In genomic region chr2:12261993-12262680, GRCh38 we compare ENCODE assay signal across 11 cellular contexts.
DNase-seq lines count a peak whose midpoint lies in the region; ATAC-seq, FAIRE-seq and TF ChIP-seq lines count a peak whose summit lies in the region.
"Had no signal": no experiment of that assay in that cellular context is flagged by ENCODE, and none has a peak within 500 bp of the region (broad histone marks: within the 10 kb centered on the region; RNA-seq: fewer than 3 reads in every experiment).

No MANE protein-coding gene starts in this region.

- peaks cover 15% of the 10 kb centered on the region for H3K4me1 ChIP-seq in cardiac muscle cell (ENCODE audit: low read depth)
- H3K4me1 ChIP-seq in heart right ventricle, result peaks cover 0 to 32% (median 18%) of the 10 kb centered on the region in 9 donors
- no peaks in the 10 kb centered on the region; a peak in 1 of 5 replicates for H3K4me1 ChIP-seq in K562 (replicated peaks in 1 of 2; ENCODE audit: control insufficient read depth in 2 of 2, insufficient read depth in 2 of 2, low read length in 2 of 2)
- H3K4me1 ChIP-seq in thymus (ENCODE audit: control insufficient read depth, insufficient read depth, low read length), result peaks cover 17% of the 10 kb centered on the region

- no peak for TF ChIP-seq CTCF in cardiac muscle cell (IDR thresholded peaks at IDR 0.05; ENCODE audit: low read depth, low read length)
- TF ChIP-seq CTCF in heart right ventricle (IDR thresholded peaks at IDR 0.05), result no peak
- no peak for TF ChIP-seq CTCF in K562 (IDR thresholded peaks at IDR 0.05 in 2 of 3, conservative IDR thresholded peaks at IDR 0.05 in 1 of 3; ENCODE audit: insufficient read depth in 2 of 3, low read depth in 1 of 3, low read length in 3 of 3)
- no peak for TF ChIP-seq CTCF in chondrocyte (IDR thresholded peaks at IDR 0.05)

- H3K27ac ChIP-seq in cardiac muscle cell (peak overlapping the region; percentile 27), heart right ventricle (peak overlapping the region in 1 of 10 donors; percentile 17), K562 (ENCODE audit: extremely low read depth, low read depth, low read length) (no peak overlapping the region), thymus (ENCODE audit: low read depth) (peak overlapping the region; percentile 73)

- no TSS peak for BruUV-seq in K562 (replicated peaks; lab: Mats Ljungman, UMichigan)

- H3K4me3 ChIP-seq in cardiac muscle cell (no peak overlapping the region), heart right ventricle (no peak overlapping the region), K562 (no peak overlapping the region), thymus (ENCODE audit: low read length) (no peak overlapping the region)

- no peak for TF ChIP-seq RAD21 in K562 (CRISPR knock-in tag; conservative IDR thresholded peaks at IDR 0.05 in 1 of 2, IDR thresholded peaks at IDR 0.05 in 1 of 2)

- ATAC-seq in heart right ventricle (no peak), K562 (no peak)

- FAIRE-seq in K562 (lab: Jason Lieb, UNC), result no peak

- peaks cover 3% of the 10 kb centered on the region for H3K9me3 Mint-ChIP-seq in chondrocyte (ENCODE audit: low read depth)
- H3K9me3 Mint-ChIP-seq: stimulated activated naive CD8-positive, alpha-beta T cell treated with anti-CD3 and anti-CD28 coated beads, Interleukin-15, Interleukin-2, amounts not matched to agents 100 ng/mL and 50 ng/mL, for 24 hours had no signal

- POLR2A ChIA-PET in K562 (lab: Yijun Ruan, JAX), result interaction anchor here (1.1 kb wide), 1 partner anchor 8 kb away, joined by 4 read pairs; no protein-coding TSS in a partner anchor

- no peaks in the 10 kb centered on the region for H3K79me2 ChIP-seq in K562 (ENCODE audit: control insufficient read depth, insufficient read depth, low read length)

- H3K27me3 Mint-ChIP-seq in chondrocyte (ENCODE audit: low read depth), result no peaks in the 10 kb centered on the region
- H3K27me3 Mint-ChIP-seq: stimulated activated naive CD8-positive, alpha-beta T cell treated with anti-CD3 and anti-CD28 coated beads, Interleukin-15, Interleukin-2, amounts not matched to agents 100 ng/mL and 50 ng/mL, for 24 hours had no signal

- DNase-seq in cardiac muscle cell (ENCODE audit: low read depth in 1 of 2, low spot score in 1 of 2), result no peak
- no peak for DNase-seq in heart right ventricle
- peak; percentile 76 for DNase-seq in NCI-H187 treated with DMSO at 0.1 percent for 48 hours (lab: John Stamatoyannopoulos, UW)
- no peak for DNase-seq in K562 (ENCODE audit: extremely low read depth in 1 of 4, low spot score in 3 of 4)
- no peak for DNase-seq in KG1 (lab: John Stamatoyannopoulos, UW)
- no peak for DNase-seq in activated effector memory CD4-positive, alpha-beta T cell treated with anti-CD3 and anti-CD28 coated beads, Interleukin-2, amount 50 U/mL, for 16 hours
- no peak for DNase-seq in chondrocyte (ENCODE audit: low spot score)
- DNase-seq: activated CD4-positive, alpha-beta T cell treated with anti-CD3 and anti-CD28 coated beads for 48 hours; stimulated activated CD4-positive, alpha-beta T cell treated with anti-CD3 and anti-CD28 coated beads, Interleukin-12 subunit alpha, Interleukin-12 subunit beta, amount 100 ng/mL, for 4 hours had no signal

- TF ChIP-seq EP300 in K562 (IDR thresholded peaks at IDR 0.05; ENCODE audit: low read length), result no peak

- no peak for TF ChIP-seq POLR2A in K562 (conservative IDR thresholded peaks at IDR 0.05)

- no peaks in the 10 kb centered on the region for H3K9me3 ChIP-seq in cardiac muscle cell (ENCODE audit: low read depth)
- H3K9me3 ChIP-seq in heart right ventricle, result no peaks in the 10 kb centered on the region
- H3K9me3 ChIP-seq in K562 (replicated peaks; ENCODE audit: control insufficient read depth, insufficient read depth, low read depth, low read length), result no peaks in the 10 kb centered on the region
- no peaks in the 10 kb centered on the region for H3K9me3 ChIP-seq in thymus (ENCODE audit: control insufficient read depth)

- H3K9me1 ChIP-seq in K562 (ENCODE audit: control insufficient read depth, insufficient read depth, low read length), result no peaks in the 10 kb centered on the region

- H3K4me3 Mint-ChIP-seq in chondrocyte (ENCODE audit: unreplicated experiment), result no peak overlapping the region
- H3K4me3 Mint-ChIP-seq: stimulated activated naive CD8-positive, alpha-beta T cell treated with anti-CD3 and anti-CD28 coated beads, Interleukin-15, Interleukin-2, amounts not matched to agents 100 ng/mL and 50 ng/mL, for 24 hours had no signal

- H3K9ac ChIP-seq in K562 (ENCODE audit: insufficient read depth in 1 of 2, low read depth in 2 of 2, low read length in 2 of 2), result no peak overlapping the region

- H3K36me3 ChIP-seq in cardiac muscle cell (no peaks in the 10 kb centered on the region), heart right ventricle (no peaks in the 10 kb centered on the region), K562 (ENCODE audit: control insufficient read depth, insufficient read depth, low read length) (no peaks in the 10 kb centered on the region), thymus (ENCODE audit: control insufficient read depth, insufficient read depth) (no peaks in the 10 kb centered on the region)

- CTCF ChIA-PET in K562 (lab: Yijun Ruan, JAX; ENCODE audit: low intra/inter-chr PET ratio), result no interaction called here

- H2AFZ ChIP-seq in K562 (ENCODE audit: low read depth, low read length), result 0 out of 2 replicates have a peak overlapping the region, but pooled peaks have one; percentile 10

- no peaks in the 10 kb centered on the region for H4K20me1 ChIP-seq in K562 (replicated peaks; ENCODE audit: control insufficient read depth, insufficient read depth, low read length)

- H3K4me1 Mint-ChIP-seq in chondrocyte (ENCODE audit: low read depth), result peaks cover 13% of the 10 kb centered on the region

- in situ Hi-C loops in K562 (cut with MboI), result no loop called here

- no peaks in the 10 kb centered on the region for H3K36me3 Mint-ChIP-seq in chondrocyte (ENCODE audit: low read depth)

- intact Hi-C loops in heart right ventricle (cut with DNase I), result loop anchor here in 1 of 10 donors (5.0 kb wide), 1 partner anchor 35 kb away; no protein-coding TSS in a partner anchor
- intact Hi-C loops in K562 (cut with micrococcal nuclease), result no loop called here

- no peaks in the 10 kb centered on the region for H3K27me3 ChIP-seq in cardiac muscle cell
- no peaks in the 10 kb centered on the region for H3K27me3 ChIP-seq in heart right ventricle
- H3K27me3 ChIP-seq in K562 (ENCODE audit: control insufficient read depth in 2 of 2, insufficient read depth in 2 of 2, low read length in 2 of 2), result no peaks in the 10 kb centered on the region
- H3K27me3 ChIP-seq in thymus (ENCODE audit: control insufficient read depth, insufficient read depth), result no peaks in the 10 kb centered on the region

- H3K27ac Mint-ChIP-seq in chondrocyte (ENCODE audit: unreplicated experiment), result no peak overlapping the region
- H3K27ac Mint-ChIP-seq: stimulated activated naive CD8-positive, alpha-beta T cell treated with anti-CD3 and anti-CD28 coated beads, Interleukin-15, Interleukin-2, amounts not matched to agents 100 ng/mL and 50 ng/mL, for 24 hours had no signal

- H3K4me2 ChIP-seq in K562 (ENCODE audit: insufficient read depth, low read length), result no peak overlapping the region

- WGBS in heart right ventricle, 2 donors, result 89 to 93% methylated on average over 3 of the region's 3 CpGs
- WGBS in K562 (ENCODE audit: insufficient coverage, low coverage, missing lambda C conversion rate), result 29% methylated on average over 2 of the region's 3 CpGs
- WGBS in thymus, result 85% methylated on average over 3 of the region's 3 CpGs

TF ChIP-seq in K562, 482 proteins besides CTCF, POLR2A, EP300 and RAD21:
- TF ChIP-seq BRF1 (IDR thresholded peaks at IDR 0.05; ENCODE audit: borderline replicate concordance, extremely low read depth, insufficient read length) (no peak), PBX2 (CRISPR knock-in tag; IDR thresholded peaks at IDR 0.05; ENCODE audit: low read depth) (no peak), PBX2 (tag; conservative IDR thresholded peaks at IDR 0.05; ENCODE audit: low read depth) (0 out of 2 replicates have a peak, but pooled peaks have one; percentile 19), ZBTB43 (CRISPR knock-in tag; IDR thresholded peaks at IDR 0.05) (no peak), MEIS2 (IDR thresholded peaks at IDR 0.05; ENCODE audit: partially characterized antibody) (peak; percentile 76)
